8 cellular contexts compared by ENCODE assay signal in genomic region chr11:6926208-6927029, GRCh38. TPM values are rescaled to one million over a fixed set of nuclear protein-coding genes. Genes with fewer than 3 reads are reported as not detected.
DNase-seq lines count a peak whose midpoint lies in the region; ATAC-seq, FAIRE-seq and TF ChIP-seq lines count a peak whose summit lies in the region.

ZNF215 (plus strand) TSS chr11:6926426; CDS start chr11:6932273, 5,847 bp downstream.

- peak within 1 kb of the TSS; percentile 80 for H3K4me3 ChIP-seq in PC-3 (ENCODE audit: low read length)
- H3K4me3 ChIP-seq in astrocyte of the spinal cord (ENCODE audit: low read depth, low read length) = peak within 1 kb of the TSS; percentile 76

- H3K4me2 ChIP-seq in PC-3 (ENCODE audit: low read length) = peak within 1 kb of the TSS; percentile 76

- peaks cover 27% of the 10 kb centered on the region for H3K79me2 ChIP-seq in PC-3 (ENCODE audit: low read length)

- POLR2A ChIA-PET in PC-3 (lab: Charles Lee; ENCODE audit: unreplicated experiment) = interaction anchor here (0.6 kb wide), 1 partner anchor 99 kb away, joined by 4 read pairs; no protein-coding TSS in a partner anchor

- H3K27me3 ChIP-seq in PC-3 (ENCODE audit: low read length) = no peaks in the 10 kb centered on the region

- no peaks in the 10 kb centered on the region for H4K20me1 ChIP-seq in PC-3 (ENCODE audit: low read length)

- intact Hi-C loops in PC-3 (cut with micrococcal nuclease) = loop anchor here (5.0 kb wide), 1 partner anchor 66 kb away; no protein-coding TSS in a partner anchor

- TSS peak; percentile 65 for BruUV-seq in PC-3 (replicated peaks; lab: Mats Ljungman, UMichigan)

- peaks cover 13% of the 10 kb centered on the region; the same call in 1 of the 2 replicates for H3K4me1 ChIP-seq in PC-3 (ENCODE audit: insufficient read depth, low read length)

- no peaks in the 10 kb centered on the region for H3F3A ChIP-seq in PC-3 (ENCODE audit: low read length, unreplicated experiment)

- no peaks in the 10 kb centered on the region for H3K9me3 ChIP-seq in PC-3 (ENCODE audit: low read length)

- CTCF ChIA-PET in PC-3 (lab: Charles Lee) = interaction anchor here (0.8 kb wide), 1 partner anchor 70 kb away, joined by 4 read pairs; no protein-coding TSS in a partner anchor

- peak; percentile 68 for ATAC-seq in GM19438 (IDR thresholded peaks at IDR 0.05; ENCODE audit: low read depth, unreplicated experiment)
- peak; percentile 70 for ATAC-seq in HG03457 (IDR thresholded peaks at IDR 0.05; ENCODE audit: unreplicated experiment)
- ATAC-seq in PC-3 = peak; percentile 82

- no peaks in the 10 kb centered on the region for H3K9me2 ChIP-seq in PC-3 (replicated peaks; ENCODE audit: low read length)

- H3K36me3 ChIP-seq in PC-3 (ENCODE audit: low read depth, low read length) = no peaks in the 10 kb centered on the region

- no peak for FAIRE-seq in D721Med (lab: Jason Lieb, UNC)

- H2AFZ ChIP-seq in PC-3 (ENCODE audit: low read length) = peak within 1 kb of the TSS; percentile 95

- in situ Hi-C loops in astrocyte of the spinal cord (cut with HindIII; ENCODE audit: low sequenced_read_pairs) = no loop called here

- peak within 1 kb of the TSS; percentile 34 for H3K27ac ChIP-seq in PC-3 (ENCODE audit: low read length)

- H3K9ac ChIP-seq in PC-3 (ENCODE audit: low read length) = peak within 1 kb of the TSS; percentile 79

- no peak for TF ChIP-seq CTCF in PC-3 (conservative IDR thresholded peaks at IDR 0.05; ENCODE audit: low read depth, low read length)
- TF ChIP-seq CTCF in astrocyte of the spinal cord (IDR thresholded peaks at IDR 0.05; ENCODE audit: low read depth, low read length) = no peak
- TF ChIP-seq CTCF in D721Med (IDR thresholded peaks at IDR 0.05; ENCODE audit: insufficient read depth, missing control alignments) = no peak

- DNase-seq in DMS114 treated with DMSO at 0.1 percent for 48 hours (lab: John Stamatoyannopoulos, UW; ENCODE audit: unreplicated experiment) (peak; percentile 33), PC-3 (peak; percentile 80), astrocyte of the spinal cord (ENCODE audit: low read depth, low spot score) (peak; percentile 79), iPS DF 19.7 (ENCODE audit: low read depth, low spot score) (peak; percentile 63), retina (peak; percentile 83), D721Med (ENCODE audit: insufficient read length, low spot score) (no peak)

RNA-seq across cellular contexts. Expression of gene ZNF215, which starts in this region (rescaled TPM):
- 4.5 and 5.4 TPM in 2 replicates for total RNA-seq in PC-3 (2014; rRNA removed)
